26 cellular contexts compared by ENCODE assay signal in the genomic region with DNA sequence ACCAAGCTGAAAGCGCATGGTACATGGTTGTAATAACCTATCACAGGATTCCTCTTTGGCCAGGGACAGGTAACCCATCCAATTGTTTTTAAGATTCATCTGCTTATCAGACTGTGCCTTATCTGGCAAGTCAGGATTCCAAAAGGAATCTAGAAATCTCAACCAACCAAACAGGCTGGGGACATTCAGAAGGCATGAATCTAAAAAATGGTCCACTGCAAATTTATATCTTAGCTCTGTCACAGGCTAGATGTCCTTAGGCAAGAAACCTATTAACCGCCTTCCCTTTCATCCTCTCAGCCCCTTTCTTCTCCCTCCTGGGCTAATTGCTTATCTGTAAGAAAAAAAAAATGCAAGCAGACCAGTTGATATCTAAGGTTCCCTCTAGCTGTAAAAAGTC. TPM values are rescaled to one million over a fixed set of nuclear protein-coding genes. Genes with fewer than 3 reads are reported as not detected.
"Had no signal": no experiment of that assay in that cellular context is flagged by ENCODE, and none has a peak within 500 bp of the region (broad histone marks: within the 10 kb centered on the region; RNA-seq: fewer than 3 reads in every experiment).

No MANE protein-coding gene starts in this region.

- H3K27ac Mint-ChIP-seq: naive thymus-derived CD4-positive, alpha-beta T cell; natural killer cell treated with Interleukin-12 subunit alpha and Interleukin-12 subunit beta and Interleukin-15 and Interleukin-18, amount 100 ng/mL, for 72 hours; stimulated activated memory B cell treated with anti-CD40 and anti-IgM and Interleukin-4, amounts not matched to agents 10 μg/mL and 1 μg/mL and 100 μg/mL, for 72 hours; stimulated activated naive CD8-positive, alpha-beta T cell treated with anti-CD3 and anti-CD28 coated beads, Interleukin-15, amount 100 ng/mL, for 72 hours had no signal

- H3K4me2 ChIP-seq: smooth muscle cell had no signal

- H3K9me3 Mint-ChIP-seq: natural killer cell treated with Interleukin-12 subunit alpha and Interleukin-12 subunit beta and Interleukin-15 and Interleukin-18, amount 100 ng/mL, for 72 hours; stimulated activated memory B cell treated with anti-CD40 and anti-IgM and Interleukin-4, amounts not matched to agents 10 μg/mL and 1 μg/mL and 100 μg/mL, for 72 hours; stimulated activated naive CD8-positive, alpha-beta T cell treated with anti-CD3 and anti-CD28 coated beads, Interleukin-15, amount 100 ng/mL, for 72 hours had no signal

- ATAC-seq: mucosa of descending colon; naive thymus-derived CD4-positive, alpha-beta T cell; natural killer cell treated with Interleukin-12 subunit alpha and Interleukin-12 subunit beta and Interleukin-15 and Interleukin-18, amount 100 ng/mL, for 72 hours; psoas muscle; right lobe of liver; stimulated activated memory B cell treated with anti-CD40 and anti-IgM and Interleukin-4, amounts not matched to agents 10 μg/mL and 1 μg/mL and 100 μg/mL, for 72 hours; stimulated activated naive CD8-positive, alpha-beta T cell treated with anti-CD3 and anti-CD28 coated beads, Interleukin-15, amount 100 ng/mL, for 72 hours; upper lobe of right lung had no signal

- H3K27me3 ChIP-seq: right lobe of liver had no signal

- H3K27ac ChIP-seq: left ventricle myocardium inferior, neutrophil, parathyroid adenoma, psoas muscle, right lobe of liver, transverse colon, upper lobe of right lung had no signal

- H2AFZ ChIP-seq: parathyroid adenoma had no signal

- DNase-seq: hippocampal formation; left ventricle myocardium inferior; mesendoderm; midbrain; mucosa of descending colon; naive thymus-derived CD4-positive, alpha-beta T cell; occipital lobe; psoas muscle; right lobe of liver; stimulated activated CD4-positive, alpha-beta T cell treated with anti-CD3 and anti-CD28 coated beads, Interleukin-1b, Interleukin-23, amount 100 ng/mL, for 48 hours; stimulated activated CD4-positive, alpha-beta T cell treated with anti-CD3 and anti-CD28 coated beads, Interleukin-2, amount 100 ng/mL, for 48 hours; stimulated activated CD4-positive, alpha-beta T cell treated with anti-CD3 and anti-CD28 coated beads, Interleukin-4, amount 100 ng/mL, for 4 hours; stimulated activated CD8-positive, alpha-beta memory T cell treated with anti-CD3 and anti-CD28 coated beads, Interleukin-4, amount 100 ng/mL, for 48 hours; stimulated activated naive CD4-positive, alpha-beta T cell treated with Interleukin-2 at 50 U/mL for 16 hours; stimulated activated naive CD8-positive, alpha-beta T cell treated with anti-CD3 and anti-CD28 coated beads, Interleukin-15, amount 100 ng/mL, for 72 hours; substantia nigra; transverse colon; upper lobe of right lung had no signal

- H3K36me3 ChIP-seq: left ventricle myocardium inferior, neutrophil, right lobe of liver, transverse colon, upper lobe of right lung had no signal

- H3K4me3 ChIP-seq: left ventricle myocardium inferior, lung, mucosa of descending colon, psoas muscle, right lobe of liver, smooth muscle cell, transverse colon, upper lobe of right lung had no signal

- H3K36me3 Mint-ChIP-seq: natural killer cell treated with Interleukin-12 subunit alpha and Interleukin-12 subunit beta and Interleukin-15 and Interleukin-18, amount 100 ng/mL, for 72 hours; stimulated activated memory B cell treated with anti-CD40 and anti-IgM and Interleukin-4, amounts not matched to agents 10 μg/mL and 1 μg/mL and 100 μg/mL, for 72 hours had no signal

- H3K9me3 ChIP-seq: left ventricle myocardium inferior, mucosa of descending colon, neutrophil, psoas muscle, right lobe of liver, transverse colon, upper lobe of right lung had no signal

- H3K4me3 Mint-ChIP-seq: naive thymus-derived CD4-positive, alpha-beta T cell; natural killer cell treated with Interleukin-12 subunit alpha and Interleukin-12 subunit beta and Interleukin-15 and Interleukin-18, amount 100 ng/mL, for 72 hours; stimulated activated memory B cell treated with anti-CD40 and anti-IgM and Interleukin-4, amounts not matched to agents 10 μg/mL and 1 μg/mL and 100 μg/mL, for 72 hours; stimulated activated naive CD8-positive, alpha-beta T cell treated with anti-CD3 and anti-CD28 coated beads, Interleukin-15, amount 100 ng/mL, for 72 hours had no signal

- H3K9ac ChIP-seq: parathyroid adenoma had no signal

- H3K79me2 ChIP-seq: parathyroid adenoma had no signal

RNA-seq across cellular contexts. Expression of a gene that starts 4.3 kb away (rescaled TPM):
- total RNA-seq: myocyte, posterior vena cava, transverse colon had no signal
- polyA plus RNA-seq: naive thymus-derived CD4-positive, alpha-beta T cell; psoas muscle; smooth muscle cell had no signal
